Comparison of ENCODE assay signal across 19 cellular contexts in genomic region chr6:168903638-168904345, GRCh38.
"Had no signal": no experiment of that assay in that cellular context is flagged by ENCODE, and none has a peak within 500 bp of the region (broad histone marks: within the 10 kb centered on the region; RNA-seq: fewer than 3 reads in every experiment).

No MANE protein-coding gene starts in this region.

- ATAC-seq: left ventricle myocardium superior; lower lobe of right lung; psoas muscle; right cardiac atrium; stimulated activated memory B cell treated with anti-CD40 and anti-IgM and Interleukin-4, amounts not matched to agents 10 μg/mL and 1 μg/mL and 100 μg/mL, for 72 hours; stimulated activated naive CD8-positive, alpha-beta T cell treated with anti-CD3 and anti-CD28 coated beads, Interleukin-15, Interleukin-2, amounts not matched to agents 100 U/mL and 50 U/mL, for 24 hours had no signal

- H3K9me3 ChIP-seq: lower lobe of right lung, ovary, psoas muscle, testis, tibial artery had no signal

- H3K4me3 ChIP-seq: dorsolateral prefrontal cortex, lower lobe of right lung, ovary, psoas muscle, skin epidermis, spleen, testis, tibial artery had no signal

- H3K36me3 ChIP-seq: lower lobe of right lung, ovary, spleen, tibial artery had no signal

- H3K4me1 ChIP-seq: lower lobe of right lung, psoas muscle, spleen, testis had no signal

- H3K27me3 ChIP-seq: dorsolateral prefrontal cortex, ovary, testis, tibial artery had no signal

- H3K4me3 Mint-ChIP-seq: nephron; stimulated activated memory B cell treated with anti-CD40 and anti-IgM and Interleukin-4, amounts not matched to agents 10 μg/mL and 1 μg/mL and 100 μg/mL, for 72 hours; type B pancreatic cell had no signal

- H3K36me3 Mint-ChIP-seq: stimulated activated memory B cell treated with anti-CD40 and anti-IgM and Interleukin-4, amounts not matched to agents 10 μg/mL and 1 μg/mL and 100 μg/mL, for 72 hours; type B pancreatic cell had no signal

- H3K27ac ChIP-seq: dorsolateral prefrontal cortex, lower lobe of right lung, ovary, psoas muscle, skin epidermis, testis, tibial artery had no signal

- DNase-seq: effector CD4-positive, alpha-beta T cell; hypothalamus; left ventricle myocardium superior; lower lobe of right lung; occipital lobe; ovary; posterior cingulate gyrus; psoas muscle; right cardiac atrium; spleen; stimulated activated CD4-positive, alpha-beta T cell treated with anti-CD3 and anti-CD28 coated beads, Interleukin-4, amount 100 ng/mL, for 4 hours; stimulated activated naive CD8-positive, alpha-beta T cell treated with anti-CD3 and anti-CD28 coated beads, Interleukin-15, Interleukin-2, amounts not matched to agents 100 U/mL and 50 U/mL, for 24 hours; testis; tibial artery had no signal

- H3K4me1 Mint-ChIP-seq: nephron; stimulated activated memory B cell treated with anti-CD40 and anti-IgM and Interleukin-4, amounts not matched to agents 10 μg/mL and 1 μg/mL and 100 μg/mL, for 72 hours had no signal

- H3K27ac Mint-ChIP-seq: nephron; stimulated activated memory B cell treated with anti-CD40 and anti-IgM and Interleukin-4, amounts not matched to agents 10 μg/mL and 1 μg/mL and 100 μg/mL, for 72 hours; type B pancreatic cell had no signal

- H3K9me3 Mint-ChIP-seq: stimulated activated memory B cell treated with anti-CD40 and anti-IgM and Interleukin-4, amounts not matched to agents 10 μg/mL and 1 μg/mL and 100 μg/mL, for 72 hours had no signal
